Comparison of ENCODE assay signal across 26 cellular contexts in genomic region chr11:95708681-95709080, GRCh38.
"Had no signal": no experiment of that assay in that cellular context is flagged by ENCODE, and none has a peak within 500 bp of the region (broad histone marks: within the 10 kb centered on the region; RNA-seq: fewer than 3 reads in every experiment).

No MANE protein-coding gene starts in this region.

- H3K36me3 Mint-ChIP-seq: naive thymus-derived CD4-positive, alpha-beta T cell; natural killer cell treated with Interleukin-12 subunit alpha and Interleukin-12 subunit beta and Interleukin-15 and Interleukin-18, amount 100 ng/mL, for 72 hours; type B pancreatic cell had no signal

- H3K9me3 Mint-ChIP-seq: naive thymus-derived CD4-positive, alpha-beta T cell; natural killer cell treated with Interleukin-12 subunit alpha and Interleukin-12 subunit beta and Interleukin-15 and Interleukin-18, amount 100 ng/mL, for 72 hours; neural crest cell; stimulated activated naive CD8-positive, alpha-beta T cell treated with anti-CD3 and anti-CD28 coated beads, Interleukin-15, Interleukin-2, amounts not matched to agents 100 ng/mL and 50 ng/mL, for 24 hours; type B pancreatic cell had no signal

- H3K79me2 ChIP-seq: hepatocyte had no signal

- DNase-seq: islet precursor cell; left ventricle myocardium inferior; mesendoderm; midbrain; mucosa of descending colon; naive thymus-derived CD4-positive, alpha-beta T cell; ovary; right cardiac atrium; stimulated activated CD4-positive, alpha-beta T cell treated with anti-CD3 and anti-CD28 coated beads, Interleukin-12 subunit alpha, Interleukin-12 subunit beta, amount 100 ng/mL, for 4 hours; stimulated activated CD4-positive, alpha-beta T cell treated with anti-CD3 and anti-CD28 coated beads, Interleukin-15, amount 100 ng/mL, for 24 hours; stimulated activated CD4-positive, alpha-beta T cell treated with anti-CD3 and anti-CD28 coated beads, Interleukin-2, amount 100 ng/mL, for 24 hours; stimulated activated CD4-positive, alpha-beta T cell treated with anti-CD3 and anti-CD28 coated beads, Interleukin-4, amount 100 ng/mL, for 1 hour; stimulated activated naive CD4-positive, alpha-beta T cell; tibial artery; uterus had no signal

- H3K27me3 ChIP-seq: hepatocyte, ovary, suprapubic skin, tibial artery, uterus had no signal

- H3K9me3 ChIP-seq: left ventricle myocardium inferior, mucosa of descending colon, ovary, suprapubic skin, thoracic aorta, tibial artery, uterus had no signal

- H3K4me3 ChIP-seq: hepatocyte, left ventricle myocardium inferior, lung, mucosa of descending colon, ovary, skin epidermis, suprapubic skin, thoracic aorta, tibial artery, uterus had no signal

- H3K27ac ChIP-seq: hepatocyte, left ventricle myocardium inferior, ovary, skin epidermis, suprapubic skin, thoracic aorta, tibial artery, uterus had no signal

- H3K27me3 Mint-ChIP-seq: stimulated activated naive CD8-positive, alpha-beta T cell treated with anti-CD3 and anti-CD28 coated beads, Interleukin-15, Interleukin-2, amounts not matched to agents 100 ng/mL and 50 ng/mL, for 24 hours; type B pancreatic cell had no signal

- H3K4me2 ChIP-seq: hepatocyte had no signal

- H2AFZ ChIP-seq: hepatocyte had no signal

- H3K4me3 Mint-ChIP-seq: naive thymus-derived CD4-positive, alpha-beta T cell; natural killer cell treated with Interleukin-12 subunit alpha and Interleukin-12 subunit beta and Interleukin-15 and Interleukin-18, amount 100 ng/mL, for 72 hours; neural crest cell; stimulated activated naive CD8-positive, alpha-beta T cell treated with anti-CD3 and anti-CD28 coated beads, Interleukin-15, Interleukin-2, amounts not matched to agents 100 ng/mL and 50 ng/mL, for 24 hours; type B pancreatic cell had no signal

- H3K27ac Mint-ChIP-seq: natural killer cell treated with Interleukin-12 subunit alpha and Interleukin-12 subunit beta and Interleukin-15 and Interleukin-18, amount 100 ng/mL, for 72 hours; progenitor cell of endocrine pancreas; stimulated activated naive CD8-positive, alpha-beta T cell treated with anti-CD3 and anti-CD28 coated beads, Interleukin-15, Interleukin-2, amounts not matched to agents 100 ng/mL and 50 ng/mL, for 24 hours; type B pancreatic cell had no signal

- H3K36me3 ChIP-seq: left ventricle myocardium inferior, ovary, suprapubic skin, thoracic aorta, tibial artery, uterus had no signal

- ATAC-seq: mucosa of descending colon; naive thymus-derived CD4-positive, alpha-beta T cell; natural killer cell treated with Interleukin-12 subunit alpha and Interleukin-12 subunit beta and Interleukin-15 and Interleukin-18, amount 100 ng/mL, for 72 hours; right cardiac atrium; sciatic nerve had no signal
